In the genomic region with DNA sequence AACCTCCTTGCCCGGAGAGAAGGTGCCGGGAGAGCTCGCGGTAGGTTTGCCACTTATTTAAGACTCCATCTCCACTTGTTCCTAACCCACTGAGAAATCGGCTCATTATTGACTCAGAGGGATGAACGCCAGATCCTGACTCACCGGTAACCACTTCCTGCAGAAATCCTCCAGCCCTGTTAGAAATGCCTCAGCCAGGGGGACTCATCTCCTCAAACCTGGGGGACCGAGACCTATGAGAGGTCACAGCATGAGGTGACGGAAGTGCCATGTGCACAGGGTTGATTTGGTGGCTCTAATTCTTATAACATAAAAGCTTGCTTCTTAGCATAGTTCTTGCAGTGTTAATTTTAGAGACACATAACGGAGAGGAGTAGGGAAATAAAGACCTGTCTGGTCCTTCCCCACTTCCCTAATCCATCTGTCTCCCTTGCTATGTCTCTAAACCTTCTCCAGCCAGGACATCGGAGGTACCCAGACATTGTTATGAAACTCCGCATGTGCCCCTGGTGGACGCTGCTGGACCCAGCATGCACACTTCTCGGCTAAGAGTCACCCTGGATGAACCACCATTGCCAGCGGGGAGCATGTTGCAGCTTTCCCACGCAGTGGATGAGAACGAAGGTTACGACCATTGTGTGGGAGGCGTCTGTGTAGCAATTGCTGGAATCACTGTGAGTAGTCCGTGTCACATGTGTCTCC, we compare ENCODE assay signal across 8 cellular contexts.
DNase-seq lines count a peak whose midpoint lies in the region; ATAC-seq and TF ChIP-seq lines count a peak whose summit lies in the region.

No MANE protein-coding gene starts in this region.

- no peak overlapping the region for H3K27ac Mint-ChIP-seq in immature natural killer cell

- H3K36me3 ChIP-seq in lung (ENCODE audit: control insufficient read depth in 2 of 2, insufficient read depth in 2 of 2, low read length in 2 of 2) = no peaks in the 10 kb centered on the region

- no peak overlapping the region for H3K27ac ChIP-seq in lung (ENCODE audit: low read depth in 1 of 2, low read length in 1 of 2)

- DNase-seq in COLO829 (ENCODE audit: low spot score) (peak; percentile 56), HS-27A (ENCODE audit: low read depth) (peak; percentile 81), amniotic stem cell (lab: John Stamatoyannopoulos, UW) (peak; percentile 41), lung (ENCODE audit: low spot score) (peak; percentile 66), mucosa of gallbladder (ENCODE audit: low spot score) (no peak), immature natural killer cell (no peak)

- ATAC-seq in lung (ENCODE audit: insufficient read depth, low FRiP score) = peak; percentile 50
- ATAC-seq in GM21423 (IDR thresholded peaks at IDR 0.05; ENCODE audit: unreplicated experiment) = no peak
- no peak for ATAC-seq in HG02678 (IDR thresholded peaks at IDR 0.05; ENCODE audit: unreplicated experiment)

- no peak for TF ChIP-seq CTCF in lung (IDR thresholded peaks at IDR 0.05; ENCODE audit: control extremely low read depth, extremely low read depth)

- H3K36me3 Mint-ChIP-seq in immature natural killer cell = no peaks in the 10 kb centered on the region

- no peaks in the 10 kb centered on the region for H3K9me3 ChIP-seq in lung (ENCODE audit: control insufficient read depth in 2 of 2, insufficient read depth in 1 of 2, low read length in 1 of 2)

- 74 to 75% methylated on average over 20 of the region's 20 CpGs for WGBS in lung, 2 donors

- H3K27me3 Mint-ChIP-seq in immature natural killer cell (ENCODE audit: low read depth in 3 of 3) = peaks cover 2 to 6% (median 3%) of the 10 kb centered on the region in 3 donors

- no peaks in the 10 kb centered on the region for H3K27me3 ChIP-seq in lung (ENCODE audit: control insufficient read depth, insufficient read depth)

- H3K9me3 Mint-ChIP-seq in immature natural killer cell = peaks cover 0 to 1% (median 0%) of the 10 kb centered on the region in 6 donors

- H3K4me1 ChIP-seq in lung (ENCODE audit: control insufficient read depth in 2 of 2, insufficient read depth in 2 of 2, low read length in 2 of 2) = peaks cover 0 to 10% of the 10 kb centered on the region in 2 donors

- no peak overlapping the region for H3K4me3 ChIP-seq in lung

- no peaks in the 10 kb centered on the region for H3K4me1 Mint-ChIP-seq in immature natural killer cell

- H3K4me3 Mint-ChIP-seq in immature natural killer cell = no peak overlapping the region

Comparison
In these comparisons a context has a peak if more than half of its experiments do, and no peak if none do; other contexts are left out.
1. DNase-seq: peak in COLO829 (single experiment), HS-27A (single experiment), amniotic stem cell (single experiment) and lung (single experiment); none in mucosa of gallbladder (single experiment) and immature natural killer cell (0 of 3).